In the genomic region with DNA sequence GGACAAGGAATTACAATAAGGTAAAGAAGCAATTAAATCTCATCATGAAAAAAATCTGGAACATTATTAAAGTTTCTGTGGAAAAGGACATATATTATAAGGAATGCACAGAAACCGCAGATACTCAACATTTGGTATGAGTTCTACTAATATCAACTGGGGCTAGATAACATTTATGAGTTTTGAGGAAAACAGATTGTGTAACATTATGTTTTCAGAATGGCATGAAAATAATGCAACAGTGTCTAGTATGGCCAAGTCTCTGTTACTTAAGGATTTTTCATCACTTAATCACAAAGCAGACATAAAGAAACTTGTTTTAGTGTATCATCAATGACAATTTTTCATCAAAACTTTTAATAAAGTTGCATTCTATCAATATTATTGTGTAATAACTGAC, we compare ENCODE assay signal across 29 cellular contexts.
"Had no signal": no experiment of that assay in that cellular context is flagged by ENCODE, and none has a peak within 500 bp of the region (broad histone marks: within the 10 kb centered on the region; RNA-seq: fewer than 3 reads in every experiment).

No MANE protein-coding gene starts in this region.

- H3K4me3 Mint-ChIP-seq: activated naive CD4-positive, alpha-beta T cell treated with anti-CD3 and anti-CD28 coated beads for 36 hours; activated naive CD8-positive, alpha-beta T cell treated with anti-CD3 and anti-CD28 coated beads, Interleukin-2, amount 10 ng/mL, durations not matched to agents 7 days and 5 days; immature natural killer cell; naive thymus-derived CD4-positive, alpha-beta T cell; neural crest cell; T-helper 1 cell treated with Interleukin-12 subunit alpha and Interleukin-12 subunit beta and Interleukin-4 antibody, amounts not matched to agents 30 μg/mL and 1 μg/mL, for 36 hours had no signal

- H2AFZ ChIP-seq: hepatocyte had no signal

- H3K27me3 Mint-ChIP-seq: activated naive CD8-positive, alpha-beta T cell treated with anti-CD3 and anti-CD28 coated beads, Interleukin-2, amount 10 ng/mL, durations not matched to agents 7 days and 5 days; naive thymus-derived CD4-positive, alpha-beta T cell had no signal

- H3K79me2 ChIP-seq: hepatocyte had no signal

- ATAC-seq: left lung; naive thymus-derived CD4-positive, alpha-beta T cell had no signal

- H3K27ac Mint-ChIP-seq: activated naive CD4-positive, alpha-beta T cell treated with anti-CD3 and anti-CD28 coated beads for 36 hours; activated naive CD8-positive, alpha-beta T cell treated with anti-CD3 and anti-CD28 coated beads, Interleukin-2, amount 10 ng/mL, durations not matched to agents 7 days and 5 days; immature natural killer cell; naive thymus-derived CD4-positive, alpha-beta T cell; T-helper 1 cell treated with Interleukin-12 subunit alpha and Interleukin-12 subunit beta and Interleukin-4 antibody, amounts not matched to agents 30 μg/mL and 1 μg/mL, for 36 hours had no signal

- H3K4me2 ChIP-seq: hepatocyte had no signal

- H3K4me1 ChIP-seq: esophagus muscularis mucosa, left lung, prostate gland, spleen, testis, uterus had no signal

- H3K36me3 ChIP-seq: esophagus muscularis mucosa, left lung, prostate gland, spleen, uterus had no signal

- H3K27ac ChIP-seq: esophagus muscularis mucosa, hepatocyte, left lung, prostate gland, spleen, testis, uterus had no signal

- H3K36me3 Mint-ChIP-seq: activated naive CD8-positive, alpha-beta T cell treated with anti-CD3 and anti-CD28 coated beads, Interleukin-2, amount 10 ng/mL, durations not matched to agents 7 days and 5 days; immature natural killer cell; naive thymus-derived CD4-positive, alpha-beta T cell had no signal

- H3K9me3 Mint-ChIP-seq: activated naive CD4-positive, alpha-beta T cell treated with anti-CD3 and anti-CD28 coated beads for 36 hours; activated naive CD8-positive, alpha-beta T cell treated with anti-CD3 and anti-CD28 coated beads, Interleukin-2, amount 10 ng/mL, durations not matched to agents 7 days and 5 days; T-helper 1 cell treated with Interleukin-12 subunit alpha and Interleukin-12 subunit beta and Interleukin-4 antibody, amounts not matched to agents 30 μg/mL and 1 μg/mL, for 36 hours had no signal

- DNase-seq: activated CD4-positive, alpha-beta T cell treated with anti-CD3 and anti-CD28 coated beads for 4 hours; activated CD4-positive, alpha-beta T cell treated with anti-CD3 and anti-CD28 coated beads, Interleukin-2, amount 50 U/mL, for 48 hours; activated CD4-positive, CD25-positive, alpha-beta regulatory T cell; activated effector memory CD4-positive, alpha-beta T cell treated with Interleukin-2 at 50 U/mL for 16 hours; activated naive CD4-positive, alpha-beta T cell treated with anti-CD3 and anti-CD28 coated beads for 36 hours; activated naive CD8-positive, alpha-beta T cell treated with anti-CD3 and anti-CD28 coated beads, Interleukin-2, amount 10 ng/mL, durations not matched to agents 7 days and 5 days; activated T-cell treated with anti-CD3 and anti-CD28 coated beads, Interleukin-2, amount 50 U/mL, for 48 hours; amygdala; caudate nucleus; effector memory CD4-positive, alpha-beta T cell; foreskin melanocyte; glutamatergic neuron; immature natural killer cell; kidney glomerular epithelial cell; left lung; naive thymus-derived CD4-positive, alpha-beta T cell; spleen; stimulated activated CD4-positive, alpha-beta T cell treated with anti-CD3 and anti-CD28 coated beads, Interleukin-4, amount 100 ng/mL, for 1 hour; stimulated activated naive CD4-positive, alpha-beta T cell; T1000; testis; uterus had no signal

- H3K4me3 ChIP-seq: esophagus muscularis mucosa, hepatocyte, left lung, lung, prostate gland, spleen, testis, uterus had no signal

- H3K9me3 ChIP-seq: left lung, prostate gland, testis, uterus had no signal

- H3K4me1 Mint-ChIP-seq: activated naive CD8-positive, alpha-beta T cell treated with anti-CD3 and anti-CD28 coated beads, Interleukin-2, amount 10 ng/mL, durations not matched to agents 7 days and 5 days; immature natural killer cell; naive thymus-derived CD4-positive, alpha-beta T cell; neural crest cell had no signal

- FAIRE-seq: endothelial cell of umbilical vein had no signal

- H3K27me3 ChIP-seq: esophagus muscularis mucosa, hepatocyte, left lung, spleen, testis, uterus had no signal
